1 cellular context compared by ENCODE assay signal in genomic region chr5:138455191-138455930, GRCh38.
TF ChIP-seq lines count a peak whose summit lies in the region.

No MANE protein-coding gene starts in this region.

TF ChIP-seq in HEK293, 187 proteins besides CTCF, POLR2A, EP300 and RAD21 (continued from another document):
- TF ChIP-seq KLF9 (tag by site-specific recombination; IDR thresholded peaks at IDR 0.05; ENCODE audit: low read depth) (no peak), ZNF843 (tag by site-specific recombination; IDR thresholded peaks at IDR 0.05) (no peak)
